5 cellular contexts compared by ENCODE assay signal in the genomic region with DNA sequence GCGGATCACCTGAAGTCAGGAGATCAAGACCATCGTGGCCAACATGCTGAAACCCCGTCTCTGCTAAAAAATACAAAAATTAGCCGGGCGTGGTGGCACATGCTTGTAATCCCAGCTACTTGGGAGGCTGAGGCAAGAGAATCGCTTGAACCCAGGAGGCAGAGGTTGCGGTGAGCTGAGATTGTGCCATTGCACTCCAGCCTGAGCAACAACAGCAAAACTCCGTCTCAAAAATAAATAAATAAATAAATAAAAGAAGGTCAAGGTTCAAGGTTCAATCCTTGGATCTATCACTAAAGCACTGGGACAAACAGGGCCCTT. TPM values are rescaled to one million over a fixed set of nuclear protein-coding genes. Genes with fewer than 3 reads are reported as not detected.
"Had no signal": no experiment of that assay in that cellular context is flagged by ENCODE, and none has a peak within 500 bp of the region (broad histone marks: within the 10 kb centered on the region; RNA-seq: fewer than 3 reads in every experiment).

No MANE protein-coding gene starts in this region.

RNA-seq across cellular contexts. Expression of a gene that starts 58.1 kb away (rescaled TPM):
- total RNA-seq: esophagus muscularis mucosa, lower leg skin, progenitor cell of endocrine pancreas, right lobe of liver, uterus had no signal
